Comparison of ENCODE assay signal across 36 cellular contexts in the genomic region with DNA sequence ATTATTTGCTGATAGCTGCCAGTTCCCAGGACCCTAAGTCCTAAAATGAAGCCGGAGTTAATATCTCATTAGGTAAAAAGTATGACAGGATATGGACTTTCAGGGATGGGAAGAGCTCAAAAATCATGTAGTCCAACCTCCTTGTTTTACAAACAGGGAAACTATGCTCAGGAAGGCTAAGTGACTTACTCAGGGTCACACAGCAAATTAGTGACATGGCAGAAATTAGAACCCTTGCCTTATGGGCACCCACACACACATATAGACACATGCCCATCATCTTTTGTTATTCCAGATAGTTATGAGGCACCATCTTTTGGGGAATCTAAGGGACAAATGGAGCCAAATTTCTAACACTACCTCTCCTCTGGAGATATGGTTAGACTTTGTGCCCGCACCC.
DNase-seq lines count a peak whose midpoint lies in the region; ATAC-seq, FAIRE-seq and TF ChIP-seq lines count a peak whose summit lies in the region.
"Had no signal": no experiment of that assay in that cellular context is flagged by ENCODE, and none has a peak within 500 bp of the region (broad histone marks: within the 10 kb centered on the region; RNA-seq: fewer than 3 reads in every experiment).

No MANE protein-coding gene starts in this region.

- no peak overlapping the region for H3K27ac Mint-ChIP-seq in neural progenitor cell
- no peak overlapping the region for H3K27ac Mint-ChIP-seq in natural killer cell treated with Interleukin-12 subunit alpha and Interleukin-12 subunit beta and Interleukin-15 and Interleukin-18, amount 100 ng/mL, for 72 hours
- H3K27ac Mint-ChIP-seq: B cell; CD14-positive monocyte; CD4-positive, alpha-beta memory T cell; CD4-positive, alpha-beta T cell; CD4-positive, CD25-positive, alpha-beta regulatory T cell; CD8-positive, alpha-beta memory T cell; CD8-positive, alpha-beta T cell had no signal

- no peaks in the 10 kb centered on the region for H3K36me3 Mint-ChIP-seq in neural progenitor cell
- H3K36me3 Mint-ChIP-seq in natural killer cell treated with Interleukin-12 subunit alpha and Interleukin-12 subunit beta and Interleukin-15 and Interleukin-18, amount 100 ng/mL, for 72 hours: no peaks in the 10 kb centered on the region
- H3K36me3 Mint-ChIP-seq: CD14-positive monocyte; CD4-positive, alpha-beta memory T cell; CD4-positive, CD25-positive, alpha-beta regulatory T cell; CD8-positive, alpha-beta memory T cell; CD8-positive, alpha-beta T cell had no signal

- H4K20me1 ChIP-seq in K562 (replicated peaks; ENCODE audit: control insufficient read depth, insufficient read depth, low read length): no peaks in the 10 kb centered on the region
- H4K20me1 ChIP-seq in endothelial cell of umbilical vein (replicated peaks; ENCODE audit: control insufficient read depth, extremely low read depth, insufficient read depth, low read length): no peaks in the 10 kb centered on the region
- no peaks in the 10 kb centered on the region for H4K20me1 ChIP-seq in neural progenitor cell (ENCODE audit: low read depth)
- H4K20me1 ChIP-seq: BLaER1; BLaER1 treated with 17β-estradiol and CSF1 and Interleukin-3, amounts not matched to agents 10 nM and 100 nM had no signal

- CTCF ChIA-PET in A549 (lab: Yijun Ruan, JAX): interaction anchor here (0.7 to 2.2 kb wide), 5 partner anchors 8 to 86 kb away, joined by 4 to 8 read pairs (median 4); no protein-coding TSS in a partner anchor
- CTCF ChIA-PET in Panc1 (lab: Charles Lee): no interaction called here
- CTCF ChIA-PET in K562 (lab: Yijun Ruan, JAX; ENCODE audit: low intra/inter-chr PET ratio): no interaction called here
- CTCF ChIA-PET in endothelial cell of umbilical vein (lab: Charles Lee): interaction anchor here (0.9 to 2.5 kb wide), 4 partner anchors 9 to 59 kb away, joined by 4 to 8 read pairs (median 4); no protein-coding TSS in a partner anchor

- no peak for DNase-seq in A549 (ENCODE audit: low read depth in 1 of 2, low spot score in 1 of 2)
- no peak for DNase-seq in Panc1 (ENCODE audit: low read depth, low spot score)
- no peak for DNase-seq in K562 (ENCODE audit: extremely low read depth in 1 of 4, low spot score in 3 of 4)
- no peak for DNase-seq in endothelial cell of umbilical vein (ENCODE audit: low read depth, low spot score)
- no peak for DNase-seq in SIG-M5 treated with dmso at 0.1 percent for 504 hours (lab: John Stamatoyannopoulos, UW; ENCODE audit: unreplicated experiment)
- no peak for DNase-seq in neural progenitor cell (ENCODE audit: low spot score)
- DNase-seq in putamen (ENCODE audit: low spot score): no peak
- DNase-seq in natural killer cell treated with Interleukin-12 subunit alpha and Interleukin-12 subunit beta and Interleukin-15 and Interleukin-18, amount 100 ng/mL, for 72 hours (ENCODE audit: low spot score): no peak
- DNase-seq: 8988T; ACHN; AML-193; BE2C; C1 segment of cervical spinal cord; Caco-2; Calu3; CD4-positive, alpha-beta memory T cell; CD4-positive, alpha-beta T cell; CD4-positive, CD25-positive, alpha-beta regulatory T cell; CD8-positive, alpha-beta memory T cell; CD8-positive, alpha-beta T cell; COR-L47; DMS 273 treated with DMSO at 0.1 percent for 48 hours; DMS153; DMS53; DMS79; DMS79 treated with DMSO at 0.1 percent for 48 hours; DND-41; EL had no signal

- H3K9me3 ChIP-seq in A549 (no peaks in the 10 kb centered on the region), Panc1 (ENCODE audit: control insufficient read depth, insufficient read depth, low read depth, low read length) (no peaks in the 10 kb centered on the region), K562 (replicated peaks; ENCODE audit: control insufficient read depth, insufficient read depth, low read depth, low read length) (no peaks in the 10 kb centered on the region), endothelial cell of umbilical vein (replicated peaks; ENCODE audit: control insufficient read depth, insufficient read depth, low read length) (no peaks in the 10 kb centered on the region), neural progenitor cell (ENCODE audit: low read depth) (no peaks in the 10 kb centered on the region)
- H3K9me3 ChIP-seq: BE2C; BLaER1; BLaER1 treated with 17β-estradiol and CSF1 and Interleukin-3, amounts not matched to agents 10 nM and 100 nM; Caco-2 had no signal

- intact Hi-C loops in Panc1 (cut with micrococcal nuclease; ENCODE audit: unreplicated experiment): no loop called here
- intact Hi-C loops in K562 (cut with micrococcal nuclease): no loop called here
- intact Hi-C loops in endothelial cell of umbilical vein (cut with micrococcal nuclease): no loop called here

- BruUV-seq in Panc1 (replicated peaks; lab: Mats Ljungman, UMichigan) (no TSS peak), K562 (replicated peaks; lab: Mats Ljungman, UMichigan) (no TSS peak), endothelial cell of umbilical vein (replicated peaks; lab: Mats Ljungman, UMichigan) (no TSS peak)

- no peaks in the 10 kb centered on the region for H3K4me1 ChIP-seq in A549
- no peaks in the 10 kb centered on the region for H3K4me1 ChIP-seq in Panc1 (ENCODE audit: control insufficient read depth, insufficient read depth, low read length)
- peaks cover 8 to 17% of the 10 kb centered on the region in 2 experiments; a peak in 3 of 5 replicates for H3K4me1 ChIP-seq in K562 (replicated peaks in 1 of 2; ENCODE audit: control insufficient read depth in 2 of 2, insufficient read depth in 2 of 2, low read length in 2 of 2)
- H3K4me1 ChIP-seq in endothelial cell of umbilical vein (ENCODE audit: control insufficient read depth, extremely low read depth, insufficient read depth, low read length): no peaks in the 10 kb centered on the region
- no peaks in the 10 kb centered on the region for H3K4me1 ChIP-seq in neural progenitor cell
- H3K4me1 ChIP-seq: BE2C; BLaER1; BLaER1 treated with 17β-estradiol and CSF1 and Interleukin-3, amounts not matched to agents 10 nM and 100 nM; Caco-2 had no signal

- H3K36me3 ChIP-seq in Panc1 (ENCODE audit: control insufficient read depth, insufficient read depth, low read length): no peaks in the 10 kb centered on the region
- H3K36me3 ChIP-seq in K562 (ENCODE audit: control insufficient read depth, insufficient read depth, low read length): no peaks in the 10 kb centered on the region
- no peaks in the 10 kb centered on the region for H3K36me3 ChIP-seq in endothelial cell of umbilical vein (ENCODE audit: control insufficient read depth in 2 of 2, extremely low read depth in 1 of 2, insufficient read depth in 2 of 2, low read length in 2 of 2)
- H3K36me3 ChIP-seq in neural progenitor cell: no peaks in the 10 kb centered on the region
- H3K36me3 ChIP-seq: BE2C; BLaER1; BLaER1 treated with 17β-estradiol and CSF1 and Interleukin-3, amounts not matched to agents 10 nM and 100 nM had no signal

- H2AFZ ChIP-seq in K562 (ENCODE audit: low read depth, low read length): no peak overlapping the region
- H2AFZ ChIP-seq in endothelial cell of umbilical vein (ENCODE audit: low read depth, low read length): no peak overlapping the region
- H2AFZ ChIP-seq in neural progenitor cell (replicated peaks): no peak overlapping the region

- H3K4me3 Mint-ChIP-seq in neural progenitor cell: no peak overlapping the region
- H3K4me3 Mint-ChIP-seq in natural killer cell treated with Interleukin-12 subunit alpha and Interleukin-12 subunit beta and Interleukin-15 and Interleukin-18, amount 100 ng/mL, for 72 hours: no peak overlapping the region
- H3K4me3 Mint-ChIP-seq: B cell; CD14-positive monocyte; CD4-positive, alpha-beta memory T cell; CD4-positive, alpha-beta T cell; CD4-positive, CD25-positive, alpha-beta regulatory T cell; CD8-positive, alpha-beta memory T cell; CD8-positive, alpha-beta T cell had no signal

- H3F3A ChIP-seq in neural progenitor cell (ENCODE audit: low read depth): no peaks in the 10 kb centered on the region

- no peaks in the 10 kb centered on the region for H3K27me3 Mint-ChIP-seq in neural progenitor cell (ENCODE audit: insufficient read depth, low read depth)
- H3K27me3 Mint-ChIP-seq in natural killer cell treated with Interleukin-12 subunit alpha and Interleukin-12 subunit beta and Interleukin-15 and Interleukin-18, amount 100 ng/mL, for 72 hours: peaks cover 9 to 22% of the 10 kb centered on the region in 2 donors
- H3K27me3 Mint-ChIP-seq: B cell; CD4-positive, alpha-beta T cell had no signal

- in situ Hi-C loops in Panc1 (cut with HindIII; ENCODE audit: low pct_unique_long_range_greater_than_20kb, low sequenced_read_pairs) (no loop called here), K562 (cut with MboI) (no loop called here)

- TF ChIP-seq CTCF in A549 (IDR thresholded peaks at IDR 0.05): no peak
- no peak for TF ChIP-seq CTCF in Panc1 (IDR thresholded peaks at IDR 0.05)
- TF ChIP-seq CTCF in K562 (IDR thresholded peaks at IDR 0.05 in 2 of 3, conservative IDR thresholded peaks at IDR 0.05 in 1 of 3; ENCODE audit: insufficient read depth in 2 of 3, low read depth in 1 of 3, low read length in 3 of 3): no peak
- no peak for TF ChIP-seq CTCF in endothelial cell of umbilical vein (IDR thresholded peaks at IDR 0.05; ENCODE audit: extremely low read depth in 1 of 2, insufficient read depth in 1 of 2, low read depth in 1 of 2, low read length in 2 of 2)
- no peak for TF ChIP-seq CTCF in neural progenitor cell (IDR thresholded peaks at IDR 0.05)

- H3K27me3 ChIP-seq in Panc1 (ENCODE audit: control insufficient read depth, insufficient read depth, low read length): no peaks in the 10 kb centered on the region
- no peaks in the 10 kb centered on the region for H3K27me3 ChIP-seq in K562 (ENCODE audit: control insufficient read depth in 2 of 2, insufficient read depth in 2 of 2, low read length in 2 of 2)
- no peaks in the 10 kb centered on the region for H3K27me3 ChIP-seq in endothelial cell of umbilical vein (ENCODE audit: control insufficient read depth in 2 of 2, insufficient read depth in 2 of 2, low read length in 2 of 2)
- H3K27me3 ChIP-seq in neural progenitor cell: no peaks in the 10 kb centered on the region
- H3K27me3 ChIP-seq: BE2C; BLaER1; BLaER1 treated with 17β-estradiol and CSF1 and Interleukin-3, amounts not matched to agents 10 nM and 100 nM had no signal

- WGBS in A549 (ENCODE audit: missing lambda C conversion rate): 65% methylated on average over 2 of the region's 2 CpGs
- 83% methylated on average over 2 of the region's 2 CpGs for WGBS in K562 (ENCODE audit: insufficient coverage, low coverage, missing lambda C conversion rate)

- no peak overlapping the region for H3K9ac ChIP-seq in K562 (ENCODE audit: insufficient read depth in 1 of 2, low read depth in 2 of 2, low read length in 2 of 2)
- no peak overlapping the region for H3K9ac ChIP-seq in endothelial cell of umbilical vein (replicated peaks; ENCODE audit: extremely low read depth, insufficient read depth, low read length)
- no peak overlapping the region for H3K9ac ChIP-seq in neural progenitor cell
- H3K9ac ChIP-seq: BLaER1; BLaER1 treated with 17β-estradiol and CSF1 and Interleukin-3, amounts not matched to agents 10 nM and 100 nM had no signal

- H3K9me1 ChIP-seq in K562 (ENCODE audit: control insufficient read depth, insufficient read depth, low read length) (no peaks in the 10 kb centered on the region), endothelial cell of umbilical vein (replicated peaks; ENCODE audit: control insufficient read depth, extremely low read depth, insufficient read depth, low read length) (no peaks in the 10 kb centered on the region)

- ATAC-seq in A549 (no peak), Panc1 (no peak), K562 (no peak)
- ATAC-seq in natural killer cell treated with Interleukin-12 subunit alpha and Interleukin-12 subunit beta and Interleukin-15 and Interleukin-18, amount 100 ng/mL, for 72 hours: no peak
- ATAC-seq: CD8-positive, alpha-beta T cell had no signal

- TF ChIP-seq POLR2A in A549 (IDR thresholded peaks at IDR 0.05; ENCODE audit: low read length) (no peak), K562 (conservative IDR thresholded peaks at IDR 0.05) (no peak), endothelial cell of umbilical vein (IDR thresholded peaks at IDR 0.05; ENCODE audit: low read depth, low read length) (no peak)

- H3K27ac ChIP-seq in A549: no peak overlapping the region
- H3K27ac ChIP-seq in Panc1 (ENCODE audit: low read length): peak overlapping the region; percentile 45; the same call in 1 of the 2 replicates
- H3K27ac ChIP-seq in K562 (ENCODE audit: extremely low read depth, low read depth, low read length): no peak overlapping the region
- H3K27ac ChIP-seq in endothelial cell of umbilical vein (ENCODE audit: insufficient read depth, low read depth, low read length): no peak overlapping the region
- H3K27ac ChIP-seq in neural progenitor cell: no peak overlapping the region
- H3K27ac ChIP-seq: 22Rv1; BLaER1; BLaER1 treated with 17β-estradiol and CSF1 and Interleukin-3, amounts not matched to agents 10 nM and 100 nM; C4-2B had no signal

- H3K4me3 ChIP-seq in A549: no peak overlapping the region
- H3K4me3 ChIP-seq in Panc1 (ENCODE audit: low read depth in 2 of 2, low read length in 2 of 2): no peak overlapping the region
- no peak overlapping the region for H3K4me3 ChIP-seq in K562
- H3K4me3 ChIP-seq in endothelial cell of umbilical vein (replicated peaks in 1 of 3; ENCODE audit: insufficient read depth in 1 of 3, low read depth in 1 of 3, low read length in 3 of 3): no peak overlapping the region
- H3K4me3 ChIP-seq in neural progenitor cell: no peak overlapping the region
- H3K4me3 ChIP-seq: BLaER1; BLaER1 treated with 17β-estradiol and CSF1 and Interleukin-3, amounts not matched to agents 10 nM and 100 nM had no signal

- dilution Hi-C loops in endothelial cell of umbilical vein (cut with MboI; ENCODE audit: extremely low pct_ligation_motif_present, low sequenced_read_pairs): no loop called here

- H3K4me2 ChIP-seq in A549 (no peak overlapping the region), K562 (ENCODE audit: insufficient read depth, low read length) (no peak overlapping the region), endothelial cell of umbilical vein (ENCODE audit: insufficient read depth, low read length) (no peak overlapping the region), neural progenitor cell (no peak overlapping the region)
- H3K4me2 ChIP-seq: BLaER1; BLaER1 treated with 17β-estradiol and CSF1 and Interleukin-3, amounts not matched to agents 10 nM and 100 nM had no signal

- FAIRE-seq in A549 (lab: Jason Lieb, UNC): no peak
- FAIRE-seq in K562 (lab: Jason Lieb, UNC): no peak
- peak; percentile 31 for FAIRE-seq in endothelial cell of umbilical vein (lab: Jason Lieb, UNC)
- FAIRE-seq: A204.1, D721Med had no signal

- TF ChIP-seq RAD21 in A549 (conservative IDR thresholded peaks at IDR 0.05 in 1 of 2, IDR thresholded peaks at IDR 0.05 in 1 of 2) (no peak), K562 (CRISPR knock-in tag; conservative IDR thresholded peaks at IDR 0.05 in 1 of 2, IDR thresholded peaks at IDR 0.05 in 1 of 2) (no peak)

- no peak for TF ChIP-seq EP300 in A549 (IDR thresholded peaks at IDR 0.05)
- no peak for TF ChIP-seq EP300 in K562 (IDR thresholded peaks at IDR 0.05; ENCODE audit: low read length)

- H3K79me2 ChIP-seq in K562 (ENCODE audit: control insufficient read depth, insufficient read depth, low read length): no peaks in the 10 kb centered on the region
- H3K79me2 ChIP-seq in endothelial cell of umbilical vein (ENCODE audit: control insufficient read depth, insufficient read depth, low read length): no peaks in the 10 kb centered on the region
- H3K79me2 ChIP-seq in neural progenitor cell (ENCODE audit: low read depth): no peaks in the 10 kb centered on the region

- H3K9me3 Mint-ChIP-seq in neural progenitor cell: no peaks in the 10 kb centered on the region
- no peaks in the 10 kb centered on the region for H3K9me3 Mint-ChIP-seq in natural killer cell treated with Interleukin-12 subunit alpha and Interleukin-12 subunit beta and Interleukin-15 and Interleukin-18, amount 100 ng/mL, for 72 hours
- H3K9me3 Mint-ChIP-seq: CD4-positive, alpha-beta memory T cell; CD4-positive, alpha-beta T cell; CD8-positive, alpha-beta memory T cell; CD8-positive, alpha-beta T cell had no signal

- POLR2A ChIA-PET in A549 (lab: Yijun Ruan, JAX): no interaction called here
- POLR2A ChIA-PET in Panc1 (lab: Charles Lee): no interaction called here
- POLR2A ChIA-PET in K562 (lab: Yijun Ruan, JAX): interaction anchor here (0.7 to 1.3 kb wide), 3 partner anchors 13 to 921 kb away, joined by 3 read pairs; no protein-coding TSS in a partner anchor
- POLR2A ChIA-PET in endothelial cell of umbilical vein (lab: Charles Lee): no interaction called here

- H3K4me1 Mint-ChIP-seq in neural progenitor cell: no peaks in the 10 kb centered on the region
- H3K4me1 Mint-ChIP-seq in natural killer cell treated with Interleukin-12 subunit alpha and Interleukin-12 subunit beta and Interleukin-15 and Interleukin-18, amount 100 ng/mL, for 72 hours (ENCODE audit: low read depth in 2 of 2): peaks cover 3 to 15% of the 10 kb centered on the region in 2 donors
- H3K4me1 Mint-ChIP-seq: B cell; CD14-positive monocyte; CD4-positive, alpha-beta memory T cell; CD4-positive, CD25-positive, alpha-beta regulatory T cell; CD8-positive, alpha-beta memory T cell had no signal

Comparison
In these comparisons a context has a peak if more than half of its experiments do, and no peak if none do; other contexts are left out.
1. CTCF ChIA-PET loops: an anchor here in A549 (0.7 to 2.2 kb wide) and endothelial cell of umbilical vein (0.9 to 2.5 kb wide); none called in Panc1 and K562.
2. Of the 35 proteins assayed by ChIP-seq in both K562 and A549: peak only in K562: ZFP36; only in A549: none; in both: KDM1A; in neither: 33.